Comparison of ENCODE assay signal across 22 cellular contexts in the genomic region with DNA sequence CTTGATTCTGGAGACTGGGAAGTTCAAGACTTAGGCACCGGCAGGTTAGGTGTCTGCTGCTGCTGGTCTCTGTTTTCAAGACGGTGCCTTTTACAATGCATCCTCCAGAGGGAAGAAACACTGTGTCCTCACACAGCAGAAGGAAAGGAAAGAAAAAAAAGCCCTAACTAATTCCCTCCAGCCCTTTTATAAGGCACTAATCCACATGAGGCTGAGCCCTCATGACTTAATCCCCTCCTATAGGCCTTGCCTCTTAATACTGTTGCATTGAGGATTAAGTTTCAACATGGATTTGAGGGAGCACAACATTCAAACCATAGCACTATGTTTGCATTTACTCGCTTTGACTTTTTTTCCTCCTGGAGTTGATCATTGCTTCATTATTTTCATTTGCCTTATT.
DNase-seq lines count a peak whose midpoint lies in the region; ATAC-seq, FAIRE-seq and TF ChIP-seq lines count a peak whose summit lies in the region.
"Had no signal": no experiment of that assay in that cellular context is flagged by ENCODE, and none has a peak within 500 bp of the region (broad histone marks: within the 10 kb centered on the region; RNA-seq: fewer than 3 reads in every experiment).

No MANE protein-coding gene starts in this region.

- no peak overlapping the region for H3K27ac Mint-ChIP-seq in activated T-helper 1 cell treated with anti-CD3 and anti-CD28 coated beads, Interleukin-12 subunit alpha, Interleukin-12 subunit beta, Interleukin-2, Interleukin-4 antibody, amounts not matched to agents 30 ng/mL and 10 ng/mL and 1 ng/mL, durations not matched to agents 14 hours and 24 hours and 36 hours
- no peak overlapping the region for H3K27ac Mint-ChIP-seq in T-cell
- H3K27ac Mint-ChIP-seq: CD14-positive monocyte; CD4-positive, alpha-beta memory T cell had no signal

- no peak overlapping the region for H3K27ac ChIP-seq in A549
- no peak overlapping the region for H3K27ac ChIP-seq in SJCRH30
- H3K27ac ChIP-seq: 22Rv1, BLaER1 had no signal

- no peaks in the 10 kb centered on the region for H3K9me3 Mint-ChIP-seq in activated T-helper 1 cell treated with anti-CD3 and anti-CD28 coated beads, Interleukin-12 subunit alpha, Interleukin-12 subunit beta, Interleukin-2, Interleukin-4 antibody, amounts not matched to agents 30 ng/mL and 10 ng/mL and 1 ng/mL, durations not matched to agents 14 hours and 24 hours and 36 hours
- H3K9me3 Mint-ChIP-seq in T-cell: peaks cover 5 to 9% (median 6%) of the 10 kb centered on the region in 3 donors

- WGBS in A549 (ENCODE audit: missing lambda C conversion rate): 43% methylated on average over 3 of the region's 3 CpGs

- H3K4me1 ChIP-seq in A549 (no peaks in the 10 kb centered on the region), SJCRH30 (peaks cover 6% of the 10 kb centered on the region)
- H3K4me1 ChIP-seq: BLaER1, HAP-1 had no signal

- peak; percentile 59 for FAIRE-seq in A549 (lab: Jason Lieb, UNC)
- FAIRE-seq: GM12878, GM19239, H1, HTR-8/SVneo, K562 had no signal

- no peak overlapping the region for H3K4me2 ChIP-seq in A549
- H3K4me2 ChIP-seq: BLaER1 had no signal

- no peak for TF ChIP-seq EP300 in A549 (IDR thresholded peaks at IDR 0.05)

- H3K4me1 Mint-ChIP-seq in activated T-helper 1 cell treated with anti-CD3 and anti-CD28 coated beads, Interleukin-12 subunit alpha, Interleukin-12 subunit beta, Interleukin-2, Interleukin-4 antibody, amounts not matched to agents 30 ng/mL and 10 ng/mL and 1 ng/mL, durations not matched to agents 14 hours and 24 hours and 36 hours (ENCODE audit: low read depth): no peaks in the 10 kb centered on the region
- H3K4me1 Mint-ChIP-seq in T-cell: no peaks in the 10 kb centered on the region
- H3K4me1 Mint-ChIP-seq: CD14-positive monocyte had no signal

- H3K36me3 Mint-ChIP-seq in activated T-helper 1 cell treated with anti-CD3 and anti-CD28 coated beads, Interleukin-12 subunit alpha, Interleukin-12 subunit beta, Interleukin-2, Interleukin-4 antibody, amounts not matched to agents 30 ng/mL and 10 ng/mL and 1 ng/mL, durations not matched to agents 14 hours and 24 hours and 36 hours (ENCODE audit: low read depth): no peaks in the 10 kb centered on the region
- no peaks in the 10 kb centered on the region for H3K36me3 Mint-ChIP-seq in T-cell
- H3K36me3 Mint-ChIP-seq: CD14-positive monocyte; CD4-positive, alpha-beta memory T cell had no signal

- no peaks in the 10 kb centered on the region for H3K36me3 ChIP-seq in SJCRH30
- H3K36me3 ChIP-seq: BLaER1, HAP-1 had no signal

- no peak for TF ChIP-seq POLR2A in A549 (IDR thresholded peaks at IDR 0.05; ENCODE audit: low read length)

- CTCF ChIA-PET in A549 (lab: Yijun Ruan, JAX) (no interaction called here), T-cell (lab: Charles Lee) (no interaction called here)

- H3K27me3 Mint-ChIP-seq in activated T-helper 1 cell treated with anti-CD3 and anti-CD28 coated beads, Interleukin-12 subunit alpha, Interleukin-12 subunit beta, Interleukin-2, Interleukin-4 antibody, amounts not matched to agents 30 ng/mL and 10 ng/mL and 1 ng/mL, durations not matched to agents 14 hours and 24 hours and 36 hours (ENCODE audit: insufficient read depth): no peaks in the 10 kb centered on the region
- no peaks in the 10 kb centered on the region for H3K27me3 Mint-ChIP-seq in T-cell
- H3K27me3 Mint-ChIP-seq: CD4-positive, alpha-beta memory T cell had no signal

- H3K4me3 Mint-ChIP-seq in activated T-helper 1 cell treated with anti-CD3 and anti-CD28 coated beads, Interleukin-12 subunit alpha, Interleukin-12 subunit beta, Interleukin-2, Interleukin-4 antibody, amounts not matched to agents 30 ng/mL and 10 ng/mL and 1 ng/mL, durations not matched to agents 14 hours and 24 hours and 36 hours: no peak overlapping the region
- no peak overlapping the region for H3K4me3 Mint-ChIP-seq in T-cell
- H3K4me3 Mint-ChIP-seq: CD14-positive monocyte; CD4-positive, alpha-beta memory T cell had no signal

- H3K27me3 ChIP-seq in SJCRH30: no peaks in the 10 kb centered on the region
- H3K27me3 ChIP-seq: BLaER1 had no signal

- no peak overlapping the region for H3K4me3 ChIP-seq in A549
- no peak overlapping the region for H3K4me3 ChIP-seq in SJCRH30
- H3K4me3 ChIP-seq in retinal pigment epithelial cell (ENCODE audit: low read length): no peak overlapping the region
- H3K4me3 ChIP-seq: BLaER1, GM12878, HAP-1, K562 had no signal

- DNase-seq in A549 (ENCODE audit: low read depth in 1 of 2, low spot score in 1 of 2): no peak
- DNase-seq in NCI-H524 (lab: John Stamatoyannopoulos, UW): peak; percentile 86 to 96
- DNase-seq in SJCRH30: peak; percentile 13 to 64
- DNase-seq in retinal pigment epithelial cell (ENCODE audit: low read depth): peak; percentile 48
- no peak for DNase-seq in activated T-helper 1 cell treated with anti-CD3 and anti-CD28 coated beads, Interleukin-12 subunit alpha, Interleukin-12 subunit beta, Interleukin-2, Interleukin-4 antibody, amounts not matched to agents 30 ng/mL and 10 ng/mL and 1 ng/mL, durations not matched to agents 14 hours and 24 hours and 36 hours (ENCODE audit: low spot score)
- no peak for DNase-seq in T-cell
- no peak for DNase-seq in NCI-H2107 treated with DMSO at 0.1 percent for 48 hours (lab: John Stamatoyannopoulos, UW; ENCODE audit: unreplicated experiment)
- DNase-seq: CD4-positive, alpha-beta memory T cell; DMS 273 treated with DMSO at 0.1 percent for 48 hours; DMS53; DND-41; EL; IMR-90 had no signal

- ATAC-seq in A549 (no peak), T-cell (replicated peaks in 1 of 4) (no peak)
- ATAC-seq: GM12878, K562 had no signal

- TF ChIP-seq CTCF in A549 (IDR thresholded peaks at IDR 0.05) (no peak), retinal pigment epithelial cell (conservative IDR thresholded peaks at IDR 0.05; ENCODE audit: low read depth, low read length) (no peak)

- H3K9me3 ChIP-seq in A549 (no peaks in the 10 kb centered on the region), SJCRH30 (replicated peaks) (0 out of 2 replicates have a peak, but pooled peaks cover 3% of the 10 kb centered on the region)
- H3K9me3 ChIP-seq: BLaER1, HAP-1 had no signal

- no peak for TF ChIP-seq RAD21 in A549 (conservative IDR thresholded peaks at IDR 0.05 in 1 of 2, IDR thresholded peaks at IDR 0.05 in 1 of 2)

- intact Hi-C loops in activated T-helper 1 cell treated with anti-CD3 and anti-CD28 coated beads, Interleukin-12 subunit alpha, Interleukin-12 subunit beta, Interleukin-2, Interleukin-4 antibody, amounts not matched to agents 30 ng/mL and 10 ng/mL and 1 ng/mL, durations not matched to agents 14 hours and 24 hours and 36 hours (cut with micrococcal nuclease): no loop called here

- POLR2A ChIA-PET in A549 (lab: Yijun Ruan, JAX) (no interaction called here), T-cell (lab: Charles Lee) (interaction anchor here in 1 of 2 donors (0.6 kb wide), 1 partner anchor 16 kb away, joined by 3 read pairs; no protein-coding TSS in a partner anchor)

TF ChIP-seq in A549, 52 proteins besides CTCF, POLR2A, EP300 and RAD21:
- TF ChIP-seq JUNB (IDR thresholded peaks at IDR 0.05) (no peak), NFE2L2 (conservative IDR thresholded peaks at IDR 0.05; ENCODE audit: low read length) (no peak), PHF8 (IDR thresholded peaks at IDR 0.05; ENCODE audit: borderline replicate concordance, low read depth) (no peak)
- TF ChIP-seq, protein P1, sequence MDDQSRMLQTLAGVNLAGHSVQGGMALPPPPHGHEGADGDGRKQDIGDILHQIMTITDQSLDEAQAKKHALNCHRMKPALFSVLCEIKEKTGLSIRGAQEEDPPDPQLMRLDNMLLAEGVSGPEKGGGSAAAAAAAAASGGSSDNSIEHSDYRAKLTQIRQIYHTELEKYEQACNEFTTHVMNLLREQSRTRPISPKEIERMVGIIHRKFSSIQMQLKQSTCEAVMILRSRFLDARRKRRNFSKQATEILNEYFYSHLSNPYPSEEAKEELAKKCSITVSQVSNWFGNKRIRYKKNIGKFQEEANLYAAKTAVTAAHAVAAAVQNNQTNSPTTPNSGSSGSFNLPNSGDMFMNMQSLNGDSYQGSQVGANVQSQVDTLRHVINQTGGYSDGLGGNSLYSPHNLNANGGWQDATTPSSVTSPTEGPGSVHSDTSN (IDR thresholded peaks at IDR 0.05): no peak

Comparison
In these comparisons a context has a peak if more than half of its experiments do, and no peak if none do; other contexts are left out.
1. DNase-seq: peak in NCI-H524 (2 of 2), SJCRH30 (2 of 2) and retinal pigment epithelial cell (single experiment); none in A549 (0 of 2), activated T-helper 1 cell treated with anti-CD3 and anti-CD28 coated beads, Interleukin-12 subunit alpha, Interleukin-12 subunit beta, Interleukin-2, Interleukin-4 antibody, amounts not matched to agents 30 ng/mL and 10 ng/mL and 1 ng/mL, durations not matched to agents 14 hours and 24 hours and 36 hours (single experiment), T-cell (0 of 34) and NCI-H2107 treated with DMSO at 0.1 percent for 48 hours (single experiment).